25 cellular contexts compared by ENCODE assay signal in genomic region chr14:61495809-61496208, GRCh38.
"Had no signal": no experiment of that assay in that cellular context is flagged by ENCODE, and none has a peak within 500 bp of the region (broad histone marks: within the 10 kb centered on the region; RNA-seq: fewer than 3 reads in every experiment).

No MANE protein-coding gene starts in this region.

- H3K36me3 ChIP-seq: brain microvascular endothelial cell, left lung, right lobe of liver, vagina had no signal

- H3K36me3 Mint-ChIP-seq: type B pancreatic cell had no signal

- H3K9me3 ChIP-seq: left lung, right lobe of liver, testis, vagina had no signal

- H3K9me3 Mint-ChIP-seq: naive B cell; neural crest cell; stimulated activated effector memory CD8-positive, alpha-beta T cell treated with anti-CD3 and anti-CD28 coated beads, Interleukin-12 subunit alpha, Interleukin-12 subunit beta, amount 100 ng/mL, for 72 hours; T-helper 2 cell treated with Interferon-gamma antibody and Interleukin-4, amounts not matched to agents 5 μg/mL and 100 μg/mL, for 36 hours; type B pancreatic cell had no signal

- ATAC-seq: activated CD4-positive, CD25-positive, alpha-beta regulatory T cell treated with anti-CD3 and anti-CD28 coated beads, Interleukin-2, amount 50 U/mL, for 24 hours; foreskin keratinocyte; left lung; right lobe of liver; stimulated activated effector memory CD8-positive, alpha-beta T cell treated with anti-CD3 and anti-CD28 coated beads, Interleukin-12 subunit alpha, Interleukin-12 subunit beta, amount 100 ng/mL, for 72 hours had no signal

- H3K27me3 ChIP-seq: brain microvascular endothelial cell, foreskin keratinocyte, left lung, right lobe of liver, testis, vagina had no signal

- H3K27ac Mint-ChIP-seq: stimulated activated effector memory CD8-positive, alpha-beta T cell treated with anti-CD3 and anti-CD28 coated beads, Interleukin-12 subunit alpha, Interleukin-12 subunit beta, amount 100 ng/mL, for 72 hours; T-helper 2 cell treated with Interferon-gamma antibody and Interleukin-4, amounts not matched to agents 5 μg/mL and 100 μg/mL, for 36 hours; type B pancreatic cell had no signal

- H3K4me1 Mint-ChIP-seq: neural crest cell had no signal

- DNase-seq: activated CD4-positive, alpha-beta T cell treated with anti-CD3 and anti-CD28 coated beads, Interleukin-2, amount 50 U/mL, for 1 hour; activated CD8-positive, alpha-beta memory T cell treated with anti-CD3 and anti-CD28 coated beads for 24 hours; activated CD8-positive, alpha-beta memory T cell treated with anti-CD3 and anti-CD28 coated beads, Interleukin-2, amount 50 U/mL, for 4 hours; activated effector memory CD4-positive, alpha-beta T cell treated with Interleukin-2 at 50 U/mL for 16 hours; activated T-cell treated with anti-CD3 and anti-CD28 coated beads, Interleukin-2, amount 50 U/mL, for 48 hours; aorta; brain microvascular endothelial cell; caudate nucleus; effector memory CD4-positive, alpha-beta T cell; foreskin keratinocyte; left lung; naive B cell; occipital lobe; right lobe of liver; stimulated activated CD4-positive, alpha-beta T cell treated with anti-CD3 and anti-CD28 coated beads, Interleukin-2, amount 100 ng/mL, for 24 hours; testis had no signal

- H3K27ac ChIP-seq: brain microvascular endothelial cell, foreskin keratinocyte, left lung, right lobe of liver, skin epidermis, testis, vagina, VCaP had no signal

- H3K4me3 Mint-ChIP-seq: neural crest cell; stimulated activated effector memory CD8-positive, alpha-beta T cell treated with anti-CD3 and anti-CD28 coated beads, Interleukin-12 subunit alpha, Interleukin-12 subunit beta, amount 100 ng/mL, for 72 hours; T-helper 2 cell treated with Interferon-gamma antibody and Interleukin-4, amounts not matched to agents 5 μg/mL and 100 μg/mL, for 36 hours; type B pancreatic cell had no signal

- H3K4me3 ChIP-seq: left lung, lung, right lobe of liver, skin epidermis, testis, vagina had no signal

- H3K27me3 Mint-ChIP-seq: naive B cell, type B pancreatic cell had no signal
